Comparison of ENCODE assay signal across 29 cellular contexts in the genomic region with DNA sequence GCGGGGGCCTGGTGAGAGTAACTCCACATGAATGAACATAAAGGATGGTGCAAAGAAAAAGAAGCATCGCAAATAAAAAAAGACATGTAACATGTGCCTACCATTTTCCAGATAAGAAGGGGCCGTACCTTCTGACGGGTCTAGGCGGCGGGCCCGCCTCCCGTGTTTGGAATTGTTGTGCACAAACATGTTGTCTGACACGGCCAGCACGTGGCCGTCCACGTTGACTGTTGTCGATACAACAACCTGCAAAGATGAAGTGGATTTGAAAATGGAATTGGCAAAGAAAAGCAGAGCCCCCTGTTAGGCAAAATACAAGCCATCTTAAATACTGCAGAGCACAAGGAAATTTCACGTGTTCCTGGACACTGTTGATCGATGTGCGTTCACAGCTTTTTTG.
"Had no signal": no experiment of that assay in that cellular context is flagged by ENCODE, and none has a peak within 500 bp of the region (broad histone marks: within the 10 kb centered on the region; RNA-seq: fewer than 3 reads in every experiment).

No MANE protein-coding gene starts in this region.

- H3K9me3 Mint-ChIP-seq: stimulated activated effector memory CD8-positive, alpha-beta T cell treated with anti-CD3 and anti-CD28 coated beads, Interleukin-12 subunit alpha, Interleukin-12 subunit beta, amount 100 ng/mL, for 72 hours; stimulated activated memory B cell treated with anti-CD40 and anti-IgM and Interleukin-4, amounts not matched to agents 10 μg/mL and 1 μg/mL and 100 μg/mL, for 72 hours; stimulated activated naive B cell treated with anti-CD40 and anti-IgM and Interleukin-4, amounts not matched to agents 10 μg/mL and 1 μg/mL and 100 μg/mL, for 72 hours; stimulated activated naive CD8-positive, alpha-beta T cell treated with anti-CD3 and anti-CD28 coated beads, Interleukin-15, amount 100 ng/mL, for 72 hours; stimulated activated naive CD8-positive, alpha-beta T cell treated with anti-CD3 and anti-CD28 coated beads, Interleukin-15, Interleukin-2, amounts not matched to agents 100 ng/mL and 50 ng/mL, for 24 hours had no signal

- H3K36me3 ChIP-seq: stomach, thoracic aorta, thyroid gland, transverse colon, upper lobe of left lung, upper lobe of right lung, uterus, vagina had no signal

- H3K4me1 Mint-ChIP-seq: stimulated activated effector memory CD8-positive, alpha-beta T cell treated with anti-CD3 and anti-CD28 coated beads, Interleukin-12 subunit alpha, Interleukin-12 subunit beta, amount 100 ng/mL, for 72 hours had no signal

- H3K9me3 ChIP-seq: stomach, suprapubic skin, testis, thoracic aorta, thyroid gland, tibial artery, tibial nerve, transverse colon, upper lobe of left lung, upper lobe of right lung, uterus, vagina had no signal

- ATAC-seq: stimulated activated effector memory CD8-positive, alpha-beta T cell treated with anti-CD3 and anti-CD28 coated beads, Interleukin-12 subunit alpha, Interleukin-12 subunit beta, amount 100 ng/mL, for 72 hours; stimulated activated memory B cell treated with anti-CD40 and anti-IgM and Interleukin-4, amounts not matched to agents 10 μg/mL and 1 μg/mL and 100 μg/mL, for 72 hours; stimulated activated naive B cell treated with anti-CD40 and anti-IgM and Interleukin-4, amounts not matched to agents 10 μg/mL and 1 μg/mL and 100 μg/mL, for 72 hours; stimulated activated naive CD8-positive, alpha-beta T cell treated with anti-CD3 and anti-CD28 coated beads, Interleukin-15, amount 100 ng/mL, for 72 hours; stimulated activated naive CD8-positive, alpha-beta T cell treated with anti-CD3 and anti-CD28 coated beads, Interleukin-15, Interleukin-2, amounts not matched to agents 100 U/mL and 50 U/mL, for 24 hours; upper lobe of right lung had no signal

- FAIRE-seq: urothelium cell line had no signal

- H3K4me3 ChIP-seq: stomach, suprapubic skin, testis, thoracic aorta, thyroid gland, tibial artery, tibial nerve, transverse colon, upper lobe of left lung, upper lobe of right lung, uterus, vagina had no signal

- H3K4me3 Mint-ChIP-seq: stimulated activated effector memory CD8-positive, alpha-beta T cell treated with anti-CD3 and anti-CD28 coated beads, Interleukin-12 subunit alpha, Interleukin-12 subunit beta, amount 100 ng/mL, for 72 hours; stimulated activated memory B cell treated with anti-CD40 and anti-IgM and Interleukin-4, amounts not matched to agents 10 μg/mL and 1 μg/mL and 100 μg/mL, for 72 hours; stimulated activated naive B cell treated with anti-CD40 and anti-IgM and Interleukin-4, amounts not matched to agents 10 μg/mL and 1 μg/mL and 100 μg/mL, for 72 hours; stimulated activated naive CD8-positive, alpha-beta T cell treated with anti-CD3 and anti-CD28 coated beads, Interleukin-15, amount 100 ng/mL, for 72 hours; stimulated activated naive CD8-positive, alpha-beta T cell treated with anti-CD3 and anti-CD28 coated beads, Interleukin-15, Interleukin-2, amounts not matched to agents 100 ng/mL and 50 ng/mL, for 24 hours; type B pancreatic cell had no signal

- H3K27ac Mint-ChIP-seq: stimulated activated effector memory CD8-positive, alpha-beta T cell treated with anti-CD3 and anti-CD28 coated beads, Interleukin-12 subunit alpha, Interleukin-12 subunit beta, amount 100 ng/mL, for 72 hours; stimulated activated memory B cell treated with anti-CD40 and anti-IgM and Interleukin-4, amounts not matched to agents 10 μg/mL and 1 μg/mL and 100 μg/mL, for 72 hours; stimulated activated naive B cell treated with anti-CD40 and anti-IgM and Interleukin-4, amounts not matched to agents 10 μg/mL and 1 μg/mL and 100 μg/mL, for 72 hours; stimulated activated naive CD8-positive, alpha-beta T cell treated with anti-CD3 and anti-CD28 coated beads, Interleukin-15, amount 100 ng/mL, for 72 hours; stimulated activated naive CD8-positive, alpha-beta T cell treated with anti-CD3 and anti-CD28 coated beads, Interleukin-15, Interleukin-2, amounts not matched to agents 100 ng/mL and 50 ng/mL, for 24 hours; type B pancreatic cell had no signal

- H3K36me3 Mint-ChIP-seq: stimulated activated effector memory CD8-positive, alpha-beta T cell treated with anti-CD3 and anti-CD28 coated beads, Interleukin-12 subunit alpha, Interleukin-12 subunit beta, amount 100 ng/mL, for 72 hours; stimulated activated memory B cell treated with anti-CD40 and anti-IgM and Interleukin-4, amounts not matched to agents 10 μg/mL and 1 μg/mL and 100 μg/mL, for 72 hours; stimulated activated naive B cell treated with anti-CD40 and anti-IgM and Interleukin-4, amounts not matched to agents 10 μg/mL and 1 μg/mL and 100 μg/mL, for 72 hours had no signal

- H3K4me1 ChIP-seq: suprapubic skin, testis, thyroid gland, tibial artery, tibial nerve, transverse colon, upper lobe of left lung, upper lobe of right lung, uterus, vagina had no signal

- H3K27ac ChIP-seq: stomach, suprapubic skin, testis, thoracic aorta, thyroid gland, tibial artery, tibial nerve, transverse colon, upper lobe of left lung, upper lobe of right lung, uterus, vagina had no signal

- DNase-seq: stimulated activated CD4-positive, alpha-beta T cell treated with anti-CD3 and anti-CD28 coated beads, Interleukin-2, amount 100 ng/mL, for 48 hours; stimulated activated CD4-positive, alpha-beta T cell treated with anti-CD3 and anti-CD28 coated beads, Interleukin-4, amount 100 ng/mL, for 1 hour; stimulated activated CD4-positive, alpha-beta T cell treated with anti-CD3 and anti-CD28 coated beads, Interleukin-4, amount 100 ng/mL, for 24 hours; stimulated activated CD4-positive, alpha-beta T cell treated with anti-CD3 and anti-CD28 coated beads, Interleukin-4, amount 100 ng/mL, for 4 hours; stimulated activated CD8-positive, alpha-beta memory T cell treated with anti-CD3 and anti-CD28 coated beads, Interleukin-4, amount 100 ng/mL, for 48 hours; stimulated activated naive B cell treated with anti-CD40 and anti-IgM and Interleukin-4, amounts not matched to agents 10 μg/mL and 1 μg/mL and 100 μg/mL, for 72 hours; stimulated activated naive CD4-positive, alpha-beta T cell; stimulated activated naive CD4-positive, alpha-beta T cell treated with Interleukin-2 at 50 U/mL for 16 hours; stimulated activated naive CD8-positive, alpha-beta T cell treated with anti-CD3 and anti-CD28 coated beads, Interleukin-15, amount 100 ng/mL, for 72 hours; stimulated activated naive CD8-positive, alpha-beta T cell treated with anti-CD3 and anti-CD28 coated beads, Interleukin-15, Interleukin-2, amounts not matched to agents 100 U/mL and 50 U/mL, for 24 hours; stomach; substantia nigra; testis; thyroid gland; tibial artery; transverse colon; trophoblast cell; upper lobe of right lung; uterus had no signal

- H3K27me3 ChIP-seq: suprapubic skin, testis, thyroid gland, tibial artery, tibial nerve, transverse colon, upper lobe of left lung, upper lobe of right lung, uterus, vagina had no signal
